19 cellular contexts compared by ENCODE assay signal in the genomic region with DNA sequence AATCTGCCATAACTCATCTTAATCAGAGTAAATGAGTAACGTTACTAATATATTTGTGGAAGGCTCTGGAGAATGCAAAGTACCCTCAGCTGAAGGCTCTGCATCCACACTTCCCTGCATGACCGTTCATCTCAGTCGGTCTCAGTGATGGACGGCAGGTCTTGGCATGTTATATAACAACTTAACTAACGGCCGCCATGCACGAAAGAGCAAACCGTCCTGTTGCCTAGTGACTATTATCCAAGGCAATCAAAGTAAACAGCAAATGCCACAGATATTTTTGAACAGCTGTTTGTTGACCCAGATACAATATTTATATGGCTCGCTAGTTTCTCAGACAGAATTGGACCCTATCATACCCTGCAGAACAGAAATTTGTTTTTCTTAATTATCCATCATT.
DNase-seq lines count a peak whose midpoint lies in the region; TF ChIP-seq lines count a peak whose summit lies in the region.
"Had no signal": no experiment of that assay in that cellular context is flagged by ENCODE, and none has a peak within 500 bp of the region (broad histone marks: within the 10 kb centered on the region; RNA-seq: fewer than 3 reads in every experiment).

No MANE protein-coding gene starts in this region.

- no peaks in the 10 kb centered on the region for H3K36me3 ChIP-seq in adipocyte (ENCODE audit: control insufficient read depth, insufficient read depth, low read length, severe bottlenecking)
- H3K36me3 ChIP-seq in endodermal cell (ENCODE audit: control insufficient read depth, insufficient read depth, low read length), result no peaks in the 10 kb centered on the region
- H3K36me3 ChIP-seq: right atrium auricular region, tibial nerve had no signal

- H3K4me3 Mint-ChIP-seq in activated CD4-positive, alpha-beta T cell treated with anti-CD3 and anti-CD28 coated beads, Interleukin-2, amount 10 ng/mL, durations not matched to agents 7 days and 5 days, result no peak overlapping the region
- H3K4me3 Mint-ChIP-seq in activated T-cell treated with anti-CD3 and anti-CD28 coated beads, Interleukin-2, amount 50 U/mL, for 24 hours, result no peak overlapping the region
- no peak overlapping the region for H3K4me3 Mint-ChIP-seq in endodermal cell
- H3K4me3 Mint-ChIP-seq: activated naive CD4-positive, alpha-beta T cell treated with anti-CD3 and anti-CD28 coated beads, Interleukin-2, amount 10 ng/mL, durations not matched to agents 7 days and 5 days; B cell; T-cell had no signal

- 63 to 90% methylated on average over 3 to 9 of the region's 9 CpGs for WGBS in endodermal cell (ENCODE audit: insufficient coverage in 1 of 2, insufficient read length in 1 of 2), 2 experiments

- H3K27me3 ChIP-seq in adipocyte (replicated peaks; ENCODE audit: control insufficient read depth, insufficient read depth, low read length) (no peaks in the 10 kb centered on the region), endodermal cell (ENCODE audit: control insufficient read depth, insufficient read depth, low read length, poor library complexity, severe bottlenecking) (no peaks in the 10 kb centered on the region)
- H3K27me3 ChIP-seq: right atrium auricular region, tibial nerve had no signal

- no peak for TF ChIP-seq CTCF in endodermal cell (conservative IDR thresholded peaks at IDR 0.05)

- H3K4me1 Mint-ChIP-seq in activated CD4-positive, alpha-beta T cell treated with anti-CD3 and anti-CD28 coated beads, Interleukin-2, amount 10 ng/mL, durations not matched to agents 7 days and 5 days, result peaks cover 5% of the 10 kb centered on the region
- H3K4me1 Mint-ChIP-seq in activated T-cell treated with anti-CD3 and anti-CD28 coated beads, Interleukin-2, amount 50 U/mL, for 24 hours (ENCODE audit: low read depth), result peaks cover 15% of the 10 kb centered on the region
- H3K4me1 Mint-ChIP-seq in endodermal cell, result peaks cover 7% of the 10 kb centered on the region
- H3K4me1 Mint-ChIP-seq: B cell had no signal

- peaks cover 2% of the 10 kb centered on the region for H3K27me3 Mint-ChIP-seq in activated CD4-positive, alpha-beta T cell treated with anti-CD3 and anti-CD28 coated beads, Interleukin-2, amount 10 ng/mL, durations not matched to agents 7 days and 5 days
- H3K27me3 Mint-ChIP-seq in activated T-cell treated with anti-CD3 and anti-CD28 coated beads, Interleukin-2, amount 50 U/mL, for 24 hours, result no peaks in the 10 kb centered on the region
- no peaks in the 10 kb centered on the region for H3K27me3 Mint-ChIP-seq in endodermal cell (ENCODE audit: insufficient read depth)
- H3K27me3 Mint-ChIP-seq: activated naive CD4-positive, alpha-beta T cell treated with anti-CD3 and anti-CD28 coated beads, Interleukin-2, amount 10 ng/mL, durations not matched to agents 7 days and 5 days; B cell; T-cell had no signal

- H3K9me3 Mint-ChIP-seq in activated CD4-positive, alpha-beta T cell treated with anti-CD3 and anti-CD28 coated beads, Interleukin-2, amount 10 ng/mL, durations not matched to agents 7 days and 5 days, result peaks cover 16% of the 10 kb centered on the region
- peaks cover 8% of the 10 kb centered on the region for H3K9me3 Mint-ChIP-seq in activated T-cell treated with anti-CD3 and anti-CD28 coated beads, Interleukin-2, amount 50 U/mL, for 24 hours
- peaks cover 2% of the 10 kb centered on the region for H3K9me3 Mint-ChIP-seq in endodermal cell

- CTCF ChIA-PET in activated CD4-positive, alpha-beta T cell treated with anti-CD3 and anti-CD28 coated beads, Interleukin-2, amount 10 ng/mL, durations not matched to agents 7 days and 5 days (lab: Charles Lee), result no interaction called here

- no peak overlapping the region for H3K27ac Mint-ChIP-seq in activated CD4-positive, alpha-beta T cell treated with anti-CD3 and anti-CD28 coated beads, Interleukin-2, amount 10 ng/mL, durations not matched to agents 7 days and 5 days
- H3K27ac Mint-ChIP-seq in activated T-cell treated with anti-CD3 and anti-CD28 coated beads, Interleukin-2, amount 50 U/mL, for 24 hours, result no peak overlapping the region
- H3K27ac Mint-ChIP-seq in endodermal cell, result no peak overlapping the region
- H3K27ac Mint-ChIP-seq: activated naive CD4-positive, alpha-beta T cell treated with anti-CD3 and anti-CD28 coated beads, Interleukin-2, amount 10 ng/mL, durations not matched to agents 7 days and 5 days; B cell; T-cell had no signal

- POLR2A ChIA-PET in activated CD4-positive, alpha-beta T cell treated with anti-CD3 and anti-CD28 coated beads, Interleukin-2, amount 10 ng/mL, durations not matched to agents 7 days and 5 days (lab: Charles Lee), result no interaction called here

- H3K9ac ChIP-seq in adipocyte (ENCODE audit: low read length) (no peak overlapping the region), endodermal cell (ENCODE audit: extremely low read depth, low read length, poor library complexity, severe bottlenecking) (no peak overlapping the region)

- no peak overlapping the region for H3K27ac ChIP-seq in endodermal cell (ENCODE audit: low read depth, low read length)
- H3K27ac ChIP-seq: right atrium auricular region, tibial nerve had no signal

- DNase-seq in COLO668 (lab: John Stamatoyannopoulos, UW; ENCODE audit: unreplicated experiment) (peak; percentile 49), NCI-H1436 (lab: John Stamatoyannopoulos, UW) (peak; percentile 46), adipocyte (ENCODE audit: low read depth) (no peak), myocyte (ENCODE audit: low read depth) (peak; percentile 68), endodermal cell (no peak)
- no peak for DNase-seq in activated CD4-positive, alpha-beta T cell treated with anti-CD3 and anti-CD28 coated beads, Interleukin-2, amount 10 ng/mL, durations not matched to agents 7 days and 5 days
- no peak for DNase-seq in stimulated activated CD4-positive, alpha-beta T cell treated with anti-CD3 and anti-CD28 coated beads, Interleukin-4, amount 100 ng/mL, for 24 hours
- DNase-seq in activated T-cell treated with anti-CD3 and anti-CD28 coated beads, Interleukin-2, amount 50 U/mL, for 24 hours, result no peak
- DNase-seq: activated CD8-positive, alpha-beta memory T cell treated with anti-CD3 and anti-CD28 coated beads, Interleukin-2, amount 50 U/mL, for 4 hours; activated naive CD4-positive, alpha-beta T cell treated with anti-CD3 and anti-CD28 coated beads, Interleukin-2, amount 10 ng/mL, durations not matched to agents 7 days and 5 days; DMS 273 treated with DMSO at 0.1 percent for 48 hours; foreskin melanocyte; NCI-H446; stimulated activated CD4-positive, alpha-beta T cell treated with anti-CD3 and anti-CD28 coated beads, Interleukin-2, amount 100 ng/mL, for 48 hours; T-cell had no signal

- H3K4me3 ChIP-seq in adipocyte (ENCODE audit: low read length) (peak overlapping the region; percentile 10), endodermal cell (ENCODE audit: low read length) (no peak overlapping the region)
- H3K4me3 ChIP-seq: lung, right atrium auricular region, tibial nerve had no signal

- peaks cover 11% of the 10 kb centered on the region for H3K36me3 Mint-ChIP-seq in activated CD4-positive, alpha-beta T cell treated with anti-CD3 and anti-CD28 coated beads, Interleukin-2, amount 10 ng/mL, durations not matched to agents 7 days and 5 days (ENCODE audit: low read depth)
- H3K36me3 Mint-ChIP-seq in activated T-cell treated with anti-CD3 and anti-CD28 coated beads, Interleukin-2, amount 50 U/mL, for 24 hours (ENCODE audit: low read depth), result no peaks in the 10 kb centered on the region
- no peaks in the 10 kb centered on the region for H3K36me3 Mint-ChIP-seq in endodermal cell (ENCODE audit: low read depth)

- H3K4me1 ChIP-seq in adipocyte (ENCODE audit: control insufficient read depth, insufficient read depth, low read length) (no peaks in the 10 kb centered on the region), endodermal cell (ENCODE audit: control insufficient read depth, insufficient read depth, low read length) (no peaks in the 10 kb centered on the region)
- H3K4me1 ChIP-seq: right atrium auricular region, tibial nerve had no signal

- no peaks in the 10 kb centered on the region for H3K9me3 ChIP-seq in adipocyte (ENCODE audit: control insufficient read depth, low read length)
- H3K9me3 ChIP-seq in endodermal cell (ENCODE audit: control insufficient read depth, low read length), result no peaks in the 10 kb centered on the region

Comparison
In these comparisons a context has a peak if more than half of its experiments do, and no peak if none do; other contexts are left out.
1. DNase-seq: peak in COLO668 (single experiment), NCI-H1436 (single experiment) and myocyte (single experiment); none in adipocyte (single experiment), activated CD4-positive, alpha-beta T cell treated with anti-CD3 and anti-CD28 coated beads, Interleukin-2, amount 10 ng/mL, durations not matched to agents 7 days and 5 days (single experiment), stimulated activated CD4-positive, alpha-beta T cell treated with anti-CD3 and anti-CD28 coated beads, Interleukin-4, amount 100 ng/mL, for 24 hours (single experiment), activated T-cell treated with anti-CD3 and anti-CD28 coated beads, Interleukin-2, amount 50 U/mL, for 24 hours (single experiment) and endodermal cell (single experiment).